In the genomic region with DNA sequence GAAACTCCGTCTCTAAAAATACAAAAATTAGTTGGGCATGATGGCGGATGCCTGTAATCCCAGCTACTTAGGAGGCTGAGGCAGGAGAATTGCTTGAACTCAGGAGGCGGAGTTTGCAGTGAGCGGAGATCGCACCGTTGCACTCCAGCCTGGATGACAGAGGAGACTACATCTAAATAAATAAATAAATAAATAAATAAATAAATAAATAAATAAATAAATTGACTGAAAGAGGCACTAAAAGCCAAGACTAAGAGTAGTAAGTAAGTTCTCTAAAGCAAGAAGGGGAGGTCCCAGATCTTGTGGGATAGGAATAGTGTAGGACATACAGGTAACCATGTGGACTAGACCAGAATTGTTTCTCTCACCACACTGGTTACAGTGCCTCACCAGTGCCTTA, we compare ENCODE assay signal across 31 cellular contexts.
"Had no signal": no experiment of that assay in that cellular context is flagged by ENCODE, and none has a peak within 500 bp of the region (broad histone marks: within the 10 kb centered on the region; RNA-seq: fewer than 3 reads in every experiment).

No MANE protein-coding gene starts in this region.

- DNase-seq: activated B cell treated with CpG ODN at 0.5 μM for 24 hours; activated CD4-positive, alpha-beta T cell treated with anti-CD3 and anti-CD28 coated beads for 4 hours; activated CD4-positive, alpha-beta T cell treated with anti-CD3 and anti-CD28 coated beads, Interleukin-2, amount 10 ng/mL, durations not matched to agents 24 days and 14 days; activated CD4-positive, alpha-beta T cell treated with anti-CD3 and anti-CD28 coated beads, Interleukin-2, amount 50 U/mL, for 1 hour; activated CD4-positive, alpha-beta T cell treated with anti-CD3 and anti-CD28 coated beads, Interleukin-2, amount 50 U/mL, for 4 hours; activated CD4-positive, CD25-positive, alpha-beta regulatory T cell treated with anti-CD3 and anti-CD28 coated beads, Interleukin-2, amount 50 U/mL, for 72 hours; activated CD8-positive, alpha-beta memory T cell treated with anti-CD3 and anti-CD28 coated beads, Interleukin-2, amount 10 ng/mL, durations not matched to agents 7 days and 5 days; activated CD8-positive, alpha-beta T cell treated with anti-CD3 and anti-CD28 coated beads for 36 hours; activated effector memory CD4-positive, alpha-beta T cell treated with anti-CD3 and anti-CD28 coated beads, Interleukin-2, amount 50 U/mL, for 16 hours; activated gamma-delta T cell treated with Interleukin-2 at 50 U/mL for 16 hours; activated naive CD4-positive, alpha-beta T cell; activated naive CD4-positive, alpha-beta T cell treated with anti-CD3 and anti-CD28 coated beads for 36 hours; activated naive CD4-positive, alpha-beta T cell treated with anti-CD3 and anti-CD28 coated beads, Interleukin-2, amount 50 U/mL, for 16 hours; activated naive CD8-positive, alpha-beta T cell treated with anti-CD3 and anti-CD28 coated beads for 36 hours; activated T-cell treated with anti-CD3 and anti-CD28 coated beads for 4 hours; activated T-cell treated with anti-CD3 and anti-CD28 coated beads, Interleukin-2, amount 50 U/mL, for 1 hour; activated T-cell treated with anti-CD3 and anti-CD28 coated beads, Interleukin-2, amount 50 U/mL, for 4 hours; activated T-cell treated with anti-CD3 and anti-CD28 coated beads, Interleukin-2, amount 50 U/mL, for 72 hours; adrenal gland; amniotic stem cell; aorta; body of pancreas; brain microvascular endothelial cell; central memory CD4-positive, alpha-beta T cell; T-helper 1 cell; T-helper 2 cell; T-helper 9 cell had no signal

- H3K27me3 ChIP-seq: adrenal gland, body of pancreas, brain microvascular endothelial cell, breast epithelium had no signal

- H3K4me3 ChIP-seq: adrenal gland, body of pancreas, breast epithelium had no signal

- H3K36me3 ChIP-seq: adrenal gland, brain microvascular endothelial cell, breast epithelium had no signal

- H3K9me3 ChIP-seq: adrenal gland, body of pancreas, breast epithelium had no signal

- H3K27ac ChIP-seq: adrenal gland, body of pancreas, brain microvascular endothelial cell, breast epithelium, VCaP had no signal

- ATAC-seq: activated CD8-positive, alpha-beta memory T cell treated with anti-CD3 and anti-CD28 coated beads, Interleukin-2, amount 10 ng/mL, durations not matched to agents 7 days and 5 days; activated CD8-positive, alpha-beta T cell treated with anti-CD3 and anti-CD28 coated beads for 36 hours; activated naive CD4-positive, alpha-beta T cell treated with anti-CD3 and anti-CD28 coated beads, Interleukin-2, amount 50 U/mL, for 72 hours; activated T-cell treated with anti-CD3 and anti-CD28 coated beads, Interleukin-2, amount 50 U/mL, for 4 hours; activated T-cell treated with anti-CD3 and anti-CD28 coated beads, Interleukin-2, amount 50 U/mL, for 72 hours; activated T-helper 17 cell treated with anti-CD3 and anti-CD28 coated beads, Interleukin-2, amount 50 U/mL, for 72 hours; body of pancreas had no signal

- H3K4me1 ChIP-seq: adrenal gland, breast epithelium had no signal
